In genomic region chr5:157444224-157444623, GRCh38 we compare ENCODE assay signal across 24 cellular contexts. TPM values are rescaled to one million over a fixed set of nuclear protein-coding genes. Genes with fewer than 3 reads are reported as not detected.
"Had no signal": no experiment of that assay in that cellular context is flagged by ENCODE, and none has a peak within 500 bp of the region (broad histone marks: within the 10 kb centered on the region; RNA-seq: fewer than 3 reads in every experiment).

No MANE protein-coding gene starts in this region.

- H3K4me3 ChIP-seq: coronary artery, esophagus muscularis mucosa, hepatocyte, ovary, psoas muscle, right atrium auricular region, transverse colon, vagina had no signal

- H2AFZ ChIP-seq: hepatocyte had no signal

- H3K4me2 ChIP-seq: hepatocyte had no signal

- H3K27ac ChIP-seq: coronary artery, esophagus muscularis mucosa, hepatocyte, neutrophil, ovary, psoas muscle, right atrium auricular region, transverse colon, vagina had no signal

- ATAC-seq: activated naive CD8-positive, alpha-beta T cell treated with anti-CD3 and anti-CD28 coated beads, Interleukin-2, amount 50 U/mL, for 24 hours; activated T-cell treated with anti-CD3 and anti-CD28 coated beads, Interleukin-2, amount 50 U/mL, for 72 hours; left lobe of liver; naive thymus-derived CD8-positive, alpha-beta T cell; psoas muscle; stimulated activated naive CD8-positive, alpha-beta T cell treated with anti-CD3 and anti-CD28 coated beads, Interleukin-15, amount 100 ng/mL, for 72 hours had no signal

- H3K79me2 ChIP-seq: hepatocyte had no signal

- H3K9me3 ChIP-seq: esophagus muscularis mucosa, neutrophil, ovary, psoas muscle, right atrium auricular region, transverse colon, vagina had no signal

- H3K27me3 ChIP-seq: esophagus muscularis mucosa, hepatocyte, ovary, right atrium auricular region, transverse colon, vagina had no signal

- DNase-seq: activated CD4-positive, alpha-beta memory T cell treated with anti-CD3 and anti-CD28 coated beads, Interleukin-2, amount 10 ng/mL, durations not matched to agents 7 days and 5 days; activated CD4-positive, alpha-beta T cell treated with anti-CD3 and anti-CD28 coated beads for 48 hours; activated effector memory CD4-positive, alpha-beta T cell treated with Interleukin-2 at 50 U/mL for 16 hours; activated naive CD4-positive, alpha-beta T cell treated with anti-CD3 and anti-CD28 coated beads for 36 hours; activated naive CD8-positive, alpha-beta T cell treated with anti-CD3 and anti-CD28 coated beads, Interleukin-2, amount 50 U/mL, for 24 hours; activated T-cell treated with anti-CD3 and anti-CD28 coated beads, Interleukin-2, amount 50 U/mL, for 72 hours; cerebellar nuclear complex; glutamatergic neuron; immature natural killer cell; naive thymus-derived CD8-positive, alpha-beta T cell; ovary; stimulated activated CD4-positive, alpha-beta T cell treated with anti-CD3 and anti-CD28 coated beads, Interleukin-1b, Interleukin-23, amount 100 ng/mL, for 48 hours; stimulated activated naive CD8-positive, alpha-beta T cell treated with anti-CD3 and anti-CD28 coated beads, Interleukin-15, amount 100 ng/mL, for 72 hours; transverse colon had no signal

- H3K36me3 ChIP-seq: esophagus muscularis mucosa, neutrophil, ovary, right atrium auricular region, transverse colon, vagina had no signal

RNA-seq across cellular contexts. Expression of gene NIPAL4, which starts 15.8 kb away (rescaled TPM):
- total RNA-seq: frontal cortex, left lobe of liver, lung microvascular endothelial cell had no signal
- polyA plus RNA-seq: immature natural killer cell; naive thymus-derived CD8-positive, alpha-beta T cell; ovary had no signal
